In the genomic region with DNA sequence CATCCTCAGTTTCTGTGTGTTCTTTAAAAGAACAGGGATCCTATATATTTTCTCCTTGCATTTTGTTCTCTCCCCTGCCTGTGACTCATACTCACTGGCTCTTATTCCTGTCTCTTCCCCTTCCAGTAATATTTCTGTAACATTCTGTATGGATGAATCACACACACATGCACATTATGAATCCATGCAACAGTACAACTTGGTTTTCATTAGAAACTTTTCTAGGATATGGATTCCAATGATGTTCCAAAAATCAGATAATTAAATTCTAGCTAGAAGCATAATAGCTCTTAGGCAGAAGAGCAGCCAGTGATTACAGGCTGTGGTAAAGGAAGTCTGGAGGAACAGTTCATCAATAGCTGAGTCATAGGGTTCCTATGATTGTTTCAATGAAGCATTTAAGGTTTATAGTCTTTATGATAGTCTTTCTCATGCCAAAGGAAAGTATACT, we compare ENCODE assay signal across 9 cellular contexts.
DNase-seq lines count a peak whose midpoint lies in the region; ATAC-seq, FAIRE-seq and TF ChIP-seq lines count a peak whose summit lies in the region.
"Had no signal": no experiment of that assay in that cellular context is flagged by ENCODE, and none has a peak within 500 bp of the region (broad histone marks: within the 10 kb centered on the region; RNA-seq: fewer than 3 reads in every experiment).

No MANE protein-coding gene starts in this region.

- intact Hi-C loops in transverse colon (cut with DNase I; ENCODE audit: low total_unique reads): no loop called here

- TF ChIP-seq CTCF in transverse colon (IDR thresholded peaks at IDR 0.05): no peak

- H3K27ac ChIP-seq in transverse colon: peak overlapping the region; percentile 37 to 71 (median 58)
- H3K27ac ChIP-seq: VCaP had no signal

- no peaks in the 10 kb centered on the region for H3K36me3 ChIP-seq in transverse colon

- TF ChIP-seq EP300 in transverse colon (IDR thresholded peaks at IDR 0.05; ENCODE audit: low read depth): peak; percentile 12

- ATAC-seq in GM18868 (IDR thresholded peaks at IDR 0.05; ENCODE audit: unreplicated experiment): no peak

- FAIRE-seq in islet of Langerhans (lab: Jason Lieb, UNC): peak; percentile 64

- H3K4me3 ChIP-seq in transverse colon: no peak overlapping the region

- no peak for TF ChIP-seq POLR2A in transverse colon (IDR thresholded peaks at IDR 0.05)

- in situ Hi-C loops in transverse colon (cut with MboI; ENCODE audit: low pct_ligation_motif_present in 1 of 4, low pct_unique_long_range_greater_than_20kb in 1 of 4, low sequenced_read_pairs in 3 of 4): no loop called here

- H3K9me3 ChIP-seq in transverse colon: no peaks in the 10 kb centered on the region

- DNase-seq in HS-5 (ENCODE audit: low read depth) (peak; percentile 95), astrocyte of the hippocampus (ENCODE audit: low read depth, low spot score) (peak; percentile 83), transverse colon (no peak), NCI-H510A (lab: John Stamatoyannopoulos, UW) (no peak), NCI-H1105 treated with DMSO at 0.1 percent for 48 hours (lab: John Stamatoyannopoulos, UW) (no peak)
- DNase-seq: NCI-H1092 treated with DMSO at 0.1 percent for 48 hours had no signal

- H3K27me3 ChIP-seq in transverse colon: no peaks in the 10 kb centered on the region

- peaks cover 0 to 15% (median 11%) of the 10 kb centered on the region in 4 donors for H3K4me1 ChIP-seq in transverse colon

Comparison
In these comparisons a context has a peak if more than half of its experiments do, and no peak if none do; other contexts are left out.
1. DNase-seq: peak in HS-5 (single experiment) and astrocyte of the hippocampus (single experiment); none in transverse colon (single experiment), NCI-H510A (single experiment) and NCI-H1105 treated with DMSO at 0.1 percent for 48 hours (single experiment).